Comparison of ENCODE assay signal across 9 cellular contexts in genomic region chr10:21336476-21337170, GRCh38.
DNase-seq lines count a peak whose midpoint lies in the region; ATAC-seq and TF ChIP-seq lines count a peak whose summit lies in the region.
"Had no signal": no experiment of that assay in that cellular context is flagged by ENCODE, and none has a peak within 500 bp of the region (broad histone marks: within the 10 kb centered on the region; RNA-seq: fewer than 3 reads in every experiment).

No MANE protein-coding gene starts in this region.

- no peak overlapping the region for H3K4me3 ChIP-seq in A673 (ENCODE audit: low read depth, low read length, poor library complexity, severe bottlenecking)
- no peak overlapping the region for H3K4me3 ChIP-seq in astrocyte of the spinal cord (ENCODE audit: low read depth, low read length)

- no peaks in the 10 kb centered on the region for H3K36me3 ChIP-seq in A673 (ENCODE audit: insufficient read depth, low read length, poor library complexity, severe bottlenecking)

- DNase-seq in A673 (ENCODE audit: low spot score) (peak; percentile 88), HK-2 (ENCODE audit: unreplicated experiment) (peak; percentile 66), astrocyte of the spinal cord (ENCODE audit: low read depth, low spot score) (peak; percentile 93), islet precursor cell (peak; percentile 96), C1 segment of cervical spinal cord (lab: John Stamatoyannopoulos, UW) (no peak)
- DNase-seq: activated CD4-positive, alpha-beta T cell treated with anti-CD3 and anti-CD28 coated beads, Interleukin-2, amount 10 ng/mL, durations not matched to agents 7 days and 5 days had no signal

- H3K4me1 ChIP-seq in A673 (ENCODE audit: insufficient read depth, low read length, poor library complexity, severe bottlenecking) = peaks cover 19% of the 10 kb centered on the region

- ATAC-seq in GM21447 (IDR thresholded peaks at IDR 0.05; ENCODE audit: unreplicated experiment) (no peak), HG02610 (IDR thresholded peaks at IDR 0.05; ENCODE audit: unreplicated experiment) (no peak), HG03135 (IDR thresholded peaks at IDR 0.05; ENCODE audit: unreplicated experiment) (no peak)

- TF ChIP-seq CTCF in A673 (conservative IDR thresholded peaks at IDR 0.05; ENCODE audit: low read depth, low read length) (0 out of 2 replicates have a peak, but pooled peaks have one; percentile 16), astrocyte of the spinal cord (IDR thresholded peaks at IDR 0.05; ENCODE audit: low read depth, low read length) (no peak)

- H3K27me3 ChIP-seq in A673 (replicated peaks; ENCODE audit: insufficient read depth, low read depth, low read length, poor library complexity) = no peaks in the 10 kb centered on the region

- H3K9me3 ChIP-seq in A673 (ENCODE audit: low read depth, low read length, poor library complexity, severe bottlenecking) = no peaks in the 10 kb centered on the region

- in situ Hi-C loops in astrocyte of the spinal cord (cut with HindIII; ENCODE audit: low sequenced_read_pairs) = no loop called here

- H3K27ac ChIP-seq in A673 (ENCODE audit: low read depth, low read length, poor library complexity, severe bottlenecking) = peak overlapping the region; percentile 62

- BruUV-seq in A673 (replicated peaks; lab: Mats Ljungman, UMichigan) = no TSS peak

- POLR2A ChIA-PET in A673 (lab: Charles Lee; ENCODE audit: low non-redundant PET) = no interaction called here

- intact Hi-C loops in A673 (cut with micrococcal nuclease; ENCODE audit: unreplicated experiment) = loop anchor here (5.0 kb wide), 1 partner anchor 44 kb away; no protein-coding TSS in a partner anchor

- CTCF ChIA-PET in A673 (lab: Charles Lee) = no interaction called here

Comparison
In these comparisons a context has a peak if more than half of its experiments do, and no peak if none do; other contexts are left out.
1. DNase-seq: peak in A673 (single experiment), HK-2 (single experiment), astrocyte of the spinal cord (single experiment) and islet precursor cell (single experiment); none in C1 segment of cervical spinal cord (0 of 14).